Comparison of ENCODE assay signal across 1 cellular context in genomic region chr12:120194534-120195395, GRCh38.
A peak's percentile ranks its signal among the peaks of the same experiment; 100 is the strongest.
TF ChIP-seq lines count a peak whose summit lies in the region.

TSS of gene GCN1 (minus strand) at chr12:120194715. CDS start at chr12:120194697, 18 bp downstream.

TF ChIP-seq in K562, 482 proteins besides CTCF, POLR2A, EP300 and RAD21 (continued from another document and continues in another):
- TF ChIP-seq, protein P1, sequence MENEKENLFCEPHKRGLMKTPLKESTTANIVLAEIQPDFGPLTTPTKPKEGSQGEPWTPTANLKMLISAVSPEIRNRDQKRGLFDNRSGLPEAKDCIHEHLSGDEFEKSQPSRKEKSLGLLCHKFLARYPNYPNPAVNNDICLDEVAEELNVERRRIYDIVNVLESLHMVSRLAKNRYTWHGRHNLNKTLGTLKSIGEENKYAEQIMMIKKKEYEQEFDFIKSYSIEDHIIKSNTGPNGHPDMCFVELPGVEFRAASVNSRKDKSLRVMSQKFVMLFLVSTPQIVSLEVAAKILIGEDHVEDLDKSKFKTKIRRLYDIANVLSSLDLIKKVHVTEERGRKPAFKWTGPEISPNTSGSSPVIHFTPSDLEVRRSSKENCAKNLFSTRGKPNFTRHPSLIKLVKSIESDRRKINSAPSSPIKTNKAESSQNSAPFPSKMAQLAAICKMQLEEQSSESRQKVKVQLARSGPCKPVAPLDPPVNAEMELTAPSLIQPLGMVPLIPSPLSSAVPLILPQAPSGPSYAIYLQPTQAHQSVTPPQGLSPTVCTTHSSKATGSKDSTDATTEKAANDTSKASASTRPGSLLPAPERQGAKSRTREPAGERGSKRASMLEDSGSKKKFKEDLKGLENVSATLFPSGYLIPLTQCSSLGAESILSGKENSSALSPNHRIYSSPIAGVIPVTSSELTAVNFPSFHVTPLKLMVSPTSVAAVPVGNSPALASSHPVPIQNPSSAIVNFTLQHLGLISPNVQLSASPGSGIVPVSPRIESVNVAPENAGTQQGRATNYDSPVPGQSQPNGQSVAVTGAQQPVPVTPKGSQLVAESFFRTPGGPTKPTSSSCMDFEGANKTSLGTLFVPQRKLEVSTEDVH (IDR thresholded peaks at IDR 0.05; ENCODE audit: low read depth, partially characterized antibody): peak; percentile 64
- TF ChIP-seq HNRNPL (IDR thresholded peaks at IDR 0.05; ENCODE audit: low read depth, low read length) (peak; percentile 100), TRIM28 (IDR thresholded peaks at IDR 0.05) (no peak; the same call in 1 of the 2 replicates), CBX1 (IDR thresholded peaks at IDR 0.05; ENCODE audit: low read depth) (peak; percentile 87; the same call in 1 of the 2 replicates), MYC (IDR thresholded peaks at IDR 0.05; ENCODE audit: low read depth, low read length) (peak; percentile 100), MYC (CRISPR knock-in tag; IDR thresholded peaks at IDR 0.05; ENCODE audit: borderline replicate concordance, low read depth) (peak; percentile 92), PHTF2 (CRISPR knock-in tag; IDR thresholded peaks at IDR 0.05) (no peak), HMBOX1 (IDR thresholded peaks at IDR 0.05) (peak; percentile 100), RFX1 (IDR thresholded peaks at IDR 0.05) (no peak), ESRRB (CRISPR knock-in tag; IDR thresholded peaks at IDR 0.05; ENCODE audit: borderline replicate concordance) (no peak), NEUROD1 (IDR thresholded peaks at IDR 0.05; ENCODE audit: borderline replicate concordance, low read depth, low read length, partially characterized antibody) (peak; percentile 46), ZNF76 (CRISPR knock-in tag; IDR thresholded peaks at IDR 0.05; ENCODE audit: borderline replicate concordance) (0 out of 2 replicates have a peak, but pooled peaks have one; percentile 41), POLR2B (IDR thresholded peaks at IDR 0.05; ENCODE audit: low read depth, partially characterized antibody) (peak; percentile 62), ZMIZ1 (IDR thresholded peaks at IDR 0.05; ENCODE audit: low read depth in 2 of 2, low read length in 2 of 2) (peak in 1 of 2 experiments; percentile 12; a peak in 1 of 4 replicates), FOXJ2 (tag; IDR thresholded peaks at IDR 0.05) (no peak), PHF21A (IDR thresholded peaks at IDR 0.05; ENCODE audit: borderline replicate concordance, low read depth) (0 out of 2 replicates have a peak, but pooled peaks have one; percentile 16), POLR2AphosphoS5 (IDR thresholded peaks at IDR 0.05; ENCODE audit: control insufficient read depth, insufficient read depth, low read depth, low read length) (peak; percentile 75; the same call in 1 of the 2 replicates), SP1 (CRISPR knock-in tag; IDR thresholded peaks at IDR 0.05) (peak; percentile 43; the same call in 1 of the 2 replicates), ZFP91 (CRISPR knock-in tag; IDR thresholded peaks at IDR 0.05) (no peak), ZNF436 (CRISPR knock-in tag; IDR thresholded peaks at IDR 0.05) (no peak), SRSF1 (IDR thresholded peaks at IDR 0.05; ENCODE audit: low read depth, low read length) (0 out of 2 replicates have a peak, but pooled peaks have one; percentile 38), ERF (CRISPR knock-in tag; IDR thresholded peaks at IDR 0.05) (peak; percentile 27), PTRF (tag; IDR thresholded peaks at IDR 0.05) (no peak), SUPT5H (IDR thresholded peaks at IDR 0.05) (peak; percentile 79), MAFK (IDR thresholded peaks at IDR 0.05; ENCODE audit: low read length) (no peak), SIRT6 (IDR thresholded peaks at IDR 0.05; ENCODE audit: low read depth, low read length) (no peak), EP400 (IDR thresholded peaks at IDR 0.05) (peak; percentile 97), PTBP1 (IDR thresholded peaks at IDR 0.05; ENCODE audit: low read depth, low read length) (no peak; the same call in 1 of the 2 replicates), STAT5B (CRISPR knock-in tag; IDR thresholded peaks at IDR 0.05) (no peak), POU5F1 (IDR thresholded peaks at IDR 0.05; ENCODE audit: borderline replicate concordance, low read depth, low read length, partially characterized antibody) (no peak), ZBTB33 (CRISPR knock-in tag; IDR thresholded peaks at IDR 0.05) (peak; percentile 55), ZNF324 (CRISPR knock-in tag; IDR thresholded peaks at IDR 0.05) (no peak), NFIX (CRISPR knock-in tag; IDR thresholded peaks at IDR 0.05; ENCODE audit: low read depth) (no peak), NBN (IDR thresholded peaks at IDR 0.05; ENCODE audit: low read depth) (no peak; the same call in 1 of the 2 replicates), FOXP1 (CRISPR knock-in tag; IDR thresholded peaks at IDR 0.05) (peak; percentile 93), NCOA4 (IDR thresholded peaks at IDR 0.05; ENCODE audit: partially characterized antibody) (no peak), CTCFL (IDR thresholded peaks at IDR 0.05; ENCODE audit: borderline replicate concordance, insufficient read depth, low read depth, low read length, poor library complexity, severe bottlenecking) (no peak), ZNF695 (CRISPR knock-in tag; IDR thresholded peaks at IDR 0.05) (no peak), FUS (optimal IDR thresholded peaks at IDR 0.05; ENCODE audit: low read depth, low read length) (peak; percentile 90), EHMT2 (IDR thresholded peaks at IDR 0.05) (no peak), GATAD2B (IDR thresholded peaks at IDR 0.05; ENCODE audit: borderline replicate concordance) (peak; percentile 92; the same call in 1 of the 2 replicates), ZNF232 (CRISPR knock-in tag; IDR thresholded peaks at IDR 0.05) (no peak)
- TF ChIP-seq, protein P2, sequence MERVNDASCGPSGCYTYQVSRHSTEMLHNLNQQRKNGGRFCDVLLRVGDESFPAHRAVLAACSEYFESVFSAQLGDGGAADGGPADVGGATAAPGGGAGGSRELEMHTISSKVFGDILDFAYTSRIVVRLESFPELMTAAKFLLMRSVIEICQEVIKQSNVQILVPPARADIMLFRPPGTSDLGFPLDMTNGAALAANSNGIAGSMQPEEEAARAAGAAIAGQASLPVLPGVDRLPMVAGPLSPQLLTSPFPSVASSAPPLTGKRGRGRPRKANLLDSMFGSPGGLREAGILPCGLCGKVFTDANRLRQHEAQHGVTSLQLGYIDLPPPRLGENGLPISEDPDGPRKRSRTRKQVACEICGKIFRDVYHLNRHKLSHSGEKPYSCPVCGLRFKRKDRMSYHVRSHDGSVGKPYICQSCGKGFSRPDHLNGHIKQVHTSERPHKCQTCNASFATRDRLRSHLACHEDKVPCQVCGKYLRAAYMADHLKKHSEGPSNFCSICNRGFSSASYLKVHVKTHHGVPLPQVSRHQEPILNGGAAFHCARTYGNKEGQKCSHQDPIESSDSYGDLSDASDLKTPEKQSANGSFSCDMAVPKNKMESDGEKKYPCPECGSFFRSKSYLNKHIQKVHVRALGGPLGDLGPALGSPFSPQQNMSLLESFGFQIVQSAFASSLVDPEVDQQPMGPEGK (CRISPR knock-in tag; IDR thresholded peaks at IDR 0.05; ENCODE audit: borderline replicate concordance): no peak
- TF ChIP-seq, protein P3, sequence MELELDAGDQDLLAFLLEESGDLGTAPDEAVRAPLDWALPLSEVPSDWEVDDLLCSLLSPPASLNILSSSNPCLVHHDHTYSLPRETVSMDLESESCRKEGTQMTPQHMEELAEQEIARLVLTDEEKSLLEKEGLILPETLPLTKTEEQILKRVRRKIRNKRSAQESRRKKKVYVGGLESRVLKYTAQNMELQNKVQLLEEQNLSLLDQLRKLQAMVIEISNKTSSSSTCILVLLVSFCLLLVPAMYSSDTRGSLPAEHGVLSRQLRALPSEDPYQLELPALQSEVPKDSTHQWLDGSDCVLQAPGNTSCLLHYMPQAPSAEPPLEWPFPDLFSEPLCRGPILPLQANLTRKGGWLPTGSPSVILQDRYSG (tag; conservative IDR thresholded peaks at IDR 0.05; ENCODE audit: low read depth): peak; percentile 3; the same call in 1 of the 2 replicates
- TF ChIP-seq, protein P4, sequence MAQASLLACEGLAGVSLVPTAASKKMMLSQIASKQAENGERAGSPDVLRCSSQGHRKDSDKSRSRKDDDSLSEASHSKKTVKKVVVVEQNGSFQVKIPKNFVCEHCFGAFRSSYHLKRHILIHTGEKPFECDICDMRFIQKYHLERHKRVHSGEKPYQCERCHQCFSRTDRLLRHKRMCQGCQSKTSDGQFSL (CRISPR knock-in tag; IDR thresholded peaks at IDR 0.05): 0 out of 2 replicates have a peak, but pooled peaks have one; percentile 42
- TF ChIP-seq, protein P4 (tag; IDR thresholded peaks at IDR 0.05): peak in 1 of 2 experiments; percentile 53; a peak in 1 of 4 replicates
- TF ChIP-seq, protein P5, sequence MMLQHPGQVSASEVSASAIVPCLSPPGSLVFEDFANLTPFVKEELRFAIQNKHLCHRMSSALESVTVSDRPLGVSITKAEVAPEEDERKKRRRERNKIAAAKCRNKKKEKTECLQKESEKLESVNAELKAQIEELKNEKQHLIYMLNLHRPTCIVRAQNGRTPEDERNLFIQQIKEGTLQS (IDR thresholded peaks at IDR 0.05): no peak; the same call in 1 of the 2 replicates
- TF ChIP-seq, protein P5 (CRISPR knock-in tag; conservative IDR thresholded peaks at IDR 0.05): peak; percentile 82
